In genomic region chrX:69493193-69493592, GRCh38 we compare ENCODE assay signal across 9 cellular contexts. TPM values are rescaled to one million over a fixed set of nuclear protein-coding genes. Genes with fewer than 3 reads are reported as not detected.
A peak's percentile ranks its signal among the peaks of the same experiment; 100 is the strongest.
DNase-seq lines count a peak whose midpoint lies in the region; ATAC-seq, FAIRE-seq and TF ChIP-seq lines count a peak whose summit lies in the region.
"Had no signal": no experiment of that assay in that cellular context is flagged by ENCODE, and none has a peak within 500 bp of the region (broad histone marks: within the 10 kb centered on the region; RNA-seq: fewer than 3 reads in every experiment).

No MANE protein-coding gene starts in this region.

- H3K4me1 Mint-ChIP-seq in activated T-cell treated with anti-CD3 and anti-CD28 coated beads, Interleukin-2, amount 50 U/mL, for 72 hours (ENCODE audit: low read depth) = no peaks in the 10 kb centered on the region

- DNase-seq in NCI-H2196 (lab: John Stamatoyannopoulos, UW; ENCODE audit: unreplicated experiment) = peak; percentile 36
- no peak for DNase-seq in NCI-H2196 treated with DMSO at 0.1 percent for 48 hours (lab: John Stamatoyannopoulos, UW; ENCODE audit: unreplicated experiment)
- DNase-seq in activated T-cell treated with anti-CD3 and anti-CD28 coated beads, Interleukin-2, amount 50 U/mL, for 72 hours = peak; percentile 34 to 44
- DNase-seq in keratinocyte (ENCODE audit: low read depth, low spot score) = no peak
- peak; percentile 44 for DNase-seq in urothelium cell line (ENCODE audit: low spot score)
- no peak for DNase-seq in SW 1271 (lab: John Stamatoyannopoulos, UW)

- H3K4me1 ChIP-seq in KMS-11 (ENCODE audit: low read depth, poor library complexity, severe bottlenecking) (no peaks in the 10 kb centered on the region), keratinocyte (ENCODE audit: control insufficient read depth, extremely low read depth, insufficient read depth, low read length) (peaks cover 11% of the 10 kb centered on the region)

- H3K36me3 ChIP-seq in KMS-11 (ENCODE audit: insufficient read depth) = no peaks in the 10 kb centered on the region
- no peaks in the 10 kb centered on the region for H3K36me3 ChIP-seq in keratinocyte (ENCODE audit: control insufficient read depth in 2 of 2, extremely low read depth in 1 of 2, insufficient read depth in 2 of 2, low read length in 2 of 2)

- H3K9me3 Mint-ChIP-seq in activated T-cell treated with anti-CD3 and anti-CD28 coated beads, Interleukin-2, amount 50 U/mL, for 72 hours = no peaks in the 10 kb centered on the region

- H3K4me2 ChIP-seq in KMS-11 (no peak overlapping the region), keratinocyte (ENCODE audit: control insufficient read depth, extremely low read depth, insufficient read depth, low read depth, low read length) (peak overlapping the region; percentile 69)

- no peak overlapping the region for H3K4me3 Mint-ChIP-seq in activated T-cell treated with anti-CD3 and anti-CD28 coated beads, Interleukin-2, amount 50 U/mL, for 72 hours

- TF ChIP-seq CTCF in KMS-11 (conservative IDR thresholded peaks at IDR 0.05; ENCODE audit: low read depth, low read length) (peak; percentile 72), keratinocyte (optimal IDR thresholded peaks at IDR 0.05 in 1 of 3, IDR thresholded peaks at IDR 0.05 in 1 of 3, conservative IDR thresholded peaks at IDR 0.05 in 1 of 3; ENCODE audit: extremely low read depth in 1 of 3, insufficient read depth in 2 of 3, low read length in 3 of 3) (peak; percentile 34 to 53 (median 46))

- H3K27ac ChIP-seq in KMS-11 (no peak overlapping the region), keratinocyte (ENCODE audit: control insufficient read depth, insufficient read depth, low read length) (peak overlapping the region; percentile 19)

- H3K4me3 ChIP-seq in KMS-11 (IDR thresholded peaks at IDR 0.05; ENCODE audit: insufficient read depth, low read depth, low read length) (no peak overlapping the region), keratinocyte (ENCODE audit: control insufficient read depth in 2 of 3, extremely low read depth in 1 of 3, insufficient read depth in 2 of 3, low read depth in 1 of 3, low read length in 3 of 3) (peak overlapping the region in 1 of 3 experiments; percentile 41)

- FAIRE-seq in keratinocyte (lab: Jason Lieb, UNC) = no peak
- no peak for FAIRE-seq in urothelium cell line (lab: Jason Lieb, UNC)

- dilution Hi-C loops in keratinocyte (cut with MboI; ENCODE audit: extremely low pct_ligation_motif_present, low sequenced_read_pairs) = no loop called here

- H3K27me3 ChIP-seq in KMS-11 (ENCODE audit: insufficient read depth, low read depth) (no peaks in the 10 kb centered on the region), keratinocyte (ENCODE audit: control insufficient read depth, extremely low read depth, insufficient read depth, low read length) (no peaks in the 10 kb centered on the region)

- no peaks in the 10 kb centered on the region for H3K36me3 Mint-ChIP-seq in activated T-cell treated with anti-CD3 and anti-CD28 coated beads, Interleukin-2, amount 50 U/mL, for 72 hours (ENCODE audit: insufficient read depth in 2 of 2)

- no peaks in the 10 kb centered on the region for H3K9me3 ChIP-seq in keratinocyte (ENCODE audit: control insufficient read depth, low read depth, low read length)

- H3K27ac Mint-ChIP-seq in activated T-cell treated with anti-CD3 and anti-CD28 coated beads, Interleukin-2, amount 50 U/mL, for 72 hours = no peak overlapping the region

- H4K20me1 ChIP-seq in KMS-11 (ENCODE audit: insufficient read depth) (no peaks in the 10 kb centered on the region), keratinocyte (ENCODE audit: control insufficient read depth, extremely low read depth, insufficient read depth, low read length) (no peaks in the 10 kb centered on the region)

- H3K79me2 ChIP-seq in KMS-11 (ENCODE audit: insufficient read depth, low read depth) (no peaks in the 10 kb centered on the region), keratinocyte (ENCODE audit: control insufficient read depth, insufficient read depth, low read length) (no peaks in the 10 kb centered on the region)

- no peak overlapping the region for H2AFZ ChIP-seq in KMS-11 (ENCODE audit: low read depth)
- H2AFZ ChIP-seq in keratinocyte (ENCODE audit: control insufficient read depth, low read length) = no peak overlapping the region

- ATAC-seq in activated T-cell treated with anti-CD3 and anti-CD28 coated beads, Interleukin-2, amount 50 U/mL, for 72 hours (replicated peaks in 1 of 2) = peak; percentile 42 to 47
- no peak for ATAC-seq in HG02981 (IDR thresholded peaks at IDR 0.05; ENCODE audit: unreplicated experiment)

- no peaks in the 10 kb centered on the region for H3K9me1 ChIP-seq in keratinocyte (ENCODE audit: control insufficient read depth, extremely low read depth, insufficient read depth, low read length)

- peaks cover 59% of the 10 kb centered on the region for H3K27me3 Mint-ChIP-seq in activated T-cell treated with anti-CD3 and anti-CD28 coated beads, Interleukin-2, amount 50 U/mL, for 72 hours (ENCODE audit: low read depth)

- H3K9ac ChIP-seq in KMS-11 = no peak overlapping the region
- H3K9ac ChIP-seq in keratinocyte (ENCODE audit: control insufficient read depth, extremely low read depth, insufficient read depth, low read length) = no peak overlapping the region

RNA-seq across cellular contexts. Expression of gene NALF2, which starts 10.9 kb away (rescaled TPM):
- under 1 TPM; 0.31 to 0.69 TPM for total RNA-seq in activated T-cell treated with anti-CD3 and anti-CD28 coated beads, Interleukin-2, amount 50 U/mL, for 72 hours
- 2.5 to 3.0 TPM (median 2.9 TPM) in 3 replicates for polyA plus RNA-seq in keratinocyte
- polyA plus RNA-seq in keratinocyte (2011; ENCODE audit: low read depth) = 1.5 TPM
- polyA plus RNA-seq in keratinocyte (2011; cell fraction: cytosol; rRNA removed) = 3.5 and 4.0 TPM in 2 replicates
- polyA plus RNA-seq in keratinocyte (2011; cell fraction: nucleus; rRNA removed) = 4.9 and 5.5 TPM in 2 replicates
- polyA plus RNA-seq in keratinocyte (2012; ENCODE audit: low replicate concordance) = 4.3 and 5.5 TPM in 2 replicates
- polyA minus RNA-seq in keratinocyte = 2.5 to 4.5 TPM (median 2.7 TPM) in 3 replicates
- polyA minus RNA-seq in keratinocyte (2011; cell fraction: cytosol; rRNA and poly(A)+ RNA removed) = 2.5 TPM
- polyA minus RNA-seq in keratinocyte (2011; cell fraction: nucleus; rRNA and poly(A)+ RNA removed) = 2.0 and 3.4 TPM in 2 replicates
- total RNA-seq: myocyte had no signal

Comparison
In these comparisons a context has a peak if more than half of its experiments do, and no peak if none do; other contexts are left out.
1. DNase-seq: peak in NCI-H2196 (single experiment), activated T-cell treated with anti-CD3 and anti-CD28 coated beads, Interleukin-2, amount 50 U/mL, for 72 hours (2 of 2) and urothelium cell line (single experiment); none in NCI-H2196 treated with DMSO at 0.1 percent for 48 hours (single experiment), keratinocyte (single experiment) and SW 1271 (0 of 2).